In genomic region chr13:65872448-65872847, GRCh38 we compare ENCODE assay signal across 8 cellular contexts.
"Had no signal": no experiment of that assay in that cellular context is flagged by ENCODE, and none has a peak within 500 bp of the region (broad histone marks: within the 10 kb centered on the region; RNA-seq: fewer than 3 reads in every experiment).

No MANE protein-coding gene starts in this region.

- H3K9ac ChIP-seq: GM23248 had no signal

- ATAC-seq: HCT116 had no signal

- H3K27ac ChIP-seq: GM23248 had no signal

- H3K9me3 ChIP-seq: HAP-1 had no signal

- H3K4me1 ChIP-seq: HAP-1 had no signal

- H2AFZ ChIP-seq: GM23248 had no signal

- H3K4me3 ChIP-seq: GM23248, HAP-1 had no signal

- H3K36me3 ChIP-seq: HAP-1 had no signal

- DNase-seq: GM23248, GOT3, H7, HFFc6, KG1 had no signal

- FAIRE-seq: HTR-8/SVneo had no signal
